In the genomic region with DNA sequence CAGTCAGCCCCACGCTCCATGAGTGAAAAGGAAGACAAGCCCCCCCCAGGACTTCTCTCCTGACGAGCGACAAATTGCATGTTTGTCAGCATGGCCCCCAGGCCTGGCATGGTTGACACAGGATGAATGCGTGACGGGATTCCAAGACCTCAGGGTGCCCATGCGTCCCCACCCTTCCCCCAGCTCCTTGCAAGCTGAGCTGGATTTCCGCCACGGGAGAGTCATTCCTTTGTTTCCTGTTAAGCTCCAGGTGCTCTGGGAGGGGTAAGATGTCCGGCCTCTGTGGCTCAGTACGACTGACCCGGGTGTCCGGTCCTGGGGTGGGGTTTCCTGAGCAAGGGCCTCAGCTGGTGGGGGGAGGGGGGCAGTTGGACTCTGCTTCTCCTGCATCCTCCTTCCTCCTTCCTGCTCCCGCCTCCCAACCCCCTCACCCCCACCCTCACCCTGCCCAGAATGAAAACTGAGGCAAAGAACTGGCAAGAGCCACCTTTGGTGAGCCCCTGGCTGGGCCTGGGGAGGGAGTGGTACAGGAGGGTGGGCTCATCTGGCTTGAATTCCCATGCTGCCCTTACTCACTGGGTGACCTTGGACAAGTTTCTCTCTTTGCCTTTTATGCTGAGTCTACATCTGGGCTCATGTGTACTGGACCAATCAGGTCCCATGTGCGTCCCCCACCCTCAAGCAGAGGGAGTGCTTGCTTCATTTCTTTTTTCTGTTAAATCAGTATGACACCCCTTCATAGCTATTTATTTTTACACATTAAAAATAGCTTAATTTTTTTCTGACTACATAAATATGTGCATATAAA, we compare ENCODE assay signal across 2 cellular contexts.
A peak's percentile ranks its signal among the peaks of the same experiment; 100 is the strongest.
TF ChIP-seq lines count a peak whose summit lies in the region.

No MANE protein-coding gene starts in this region.

TF ChIP-seq in HCT116, 20 proteins besides CTCF, POLR2A, EP300 and RAD21 (continued from another document):
- TF ChIP-seq, protein P1, sequence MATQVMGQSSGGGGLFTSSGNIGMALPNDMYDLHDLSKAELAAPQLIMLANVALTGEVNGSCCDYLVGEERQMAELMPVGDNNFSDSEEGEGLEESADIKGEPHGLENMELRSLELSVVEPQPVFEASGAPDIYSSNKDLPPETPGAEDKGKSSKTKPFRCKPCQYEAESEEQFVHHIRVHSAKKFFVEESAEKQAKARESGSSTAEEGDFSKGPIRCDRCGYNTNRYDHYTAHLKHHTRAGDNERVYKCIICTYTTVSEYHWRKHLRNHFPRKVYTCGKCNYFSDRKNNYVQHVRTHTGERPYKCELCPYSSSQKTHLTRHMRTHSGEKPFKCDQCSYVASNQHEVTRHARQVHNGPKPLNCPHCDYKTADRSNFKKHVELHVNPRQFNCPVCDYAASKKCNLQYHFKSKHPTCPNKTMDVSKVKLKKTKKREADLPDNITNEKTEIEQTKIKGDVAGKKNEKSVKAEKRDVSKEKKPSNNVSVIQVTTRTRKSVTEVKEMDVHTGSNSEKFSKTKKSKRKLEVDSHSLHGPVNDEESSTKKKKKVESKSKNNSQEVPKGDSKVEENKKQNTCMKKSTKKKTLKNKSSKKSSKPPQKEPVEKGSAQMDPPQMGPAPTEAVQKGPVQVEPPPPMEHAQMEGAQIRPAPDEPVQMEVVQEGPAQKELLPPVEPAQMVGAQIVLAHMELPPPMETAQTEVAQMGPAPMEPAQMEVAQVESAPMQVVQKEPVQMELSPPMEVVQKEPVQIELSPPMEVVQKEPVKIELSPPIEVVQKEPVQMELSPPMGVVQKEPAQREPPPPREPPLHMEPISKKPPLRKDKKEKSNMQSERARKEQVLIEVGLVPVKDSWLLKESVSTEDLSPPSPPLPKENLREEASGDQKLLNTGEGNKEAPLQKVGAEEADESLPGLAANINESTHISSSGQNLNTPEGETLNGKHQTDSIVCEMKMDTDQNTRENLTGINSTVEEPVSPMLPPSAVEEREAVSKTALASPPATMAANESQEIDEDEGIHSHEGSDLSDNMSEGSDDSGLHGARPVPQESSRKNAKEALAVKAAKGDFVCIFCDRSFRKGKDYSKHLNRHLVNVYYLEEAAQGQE (IDR thresholded peaks at IDR 0.05; ENCODE audit: low read depth), result no peak
- peak; percentile 27; the same call in 1 of the 2 replicates for TF ChIP-seq SP1 (IDR thresholded peaks at IDR 0.05; ENCODE audit: low read depth)

TF ChIP-seq in WTC11, 78 proteins besides CTCF, POLR2A, EP300 and RAD21 (continued from another document):
- TF ChIP-seq, protein P2, sequence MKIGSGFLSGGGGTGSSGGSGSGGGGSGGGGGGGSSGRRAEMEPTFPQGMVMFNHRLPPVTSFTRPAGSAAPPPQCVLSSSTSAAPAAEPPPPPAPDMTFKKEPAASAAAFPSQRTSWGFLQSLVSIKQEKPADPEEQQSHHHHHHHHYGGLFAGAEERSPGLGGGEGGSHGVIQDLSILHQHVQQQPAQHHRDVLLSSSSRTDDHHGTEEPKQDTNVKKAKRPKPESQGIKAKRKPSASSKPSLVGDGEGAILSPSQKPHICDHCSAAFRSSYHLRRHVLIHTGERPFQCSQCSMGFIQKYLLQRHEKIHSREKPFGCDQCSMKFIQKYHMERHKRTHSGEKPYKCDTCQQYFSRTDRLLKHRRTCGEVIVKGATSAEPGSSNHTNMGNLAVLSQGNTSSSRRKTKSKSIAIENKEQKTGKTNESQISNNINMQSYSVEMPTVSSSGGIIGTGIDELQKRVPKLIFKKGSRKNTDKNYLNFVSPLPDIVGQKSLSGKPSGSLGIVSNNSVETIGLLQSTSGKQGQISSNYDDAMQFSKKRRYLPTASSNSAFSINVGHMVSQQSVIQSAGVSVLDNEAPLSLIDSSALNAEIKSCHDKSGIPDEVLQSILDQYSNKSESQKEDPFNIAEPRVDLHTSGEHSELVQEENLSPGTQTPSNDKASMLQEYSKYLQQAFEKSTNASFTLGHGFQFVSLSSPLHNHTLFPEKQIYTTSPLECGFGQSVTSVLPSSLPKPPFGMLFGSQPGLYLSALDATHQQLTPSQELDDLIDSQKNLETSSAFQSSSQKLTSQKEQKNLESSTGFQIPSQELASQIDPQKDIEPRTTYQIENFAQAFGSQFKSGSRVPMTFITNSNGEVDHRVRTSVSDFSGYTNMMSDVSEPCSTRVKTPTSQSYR (CRISPR knock-in tag; IDR thresholded peaks at IDR 0.05), result 0 out of 2 replicates have a peak, but pooled peaks have one; percentile 51
- TF ChIP-seq ZNF232 (CRISPR knock-in tag; IDR thresholded peaks at IDR 0.05) (no peak), E2F4 (CRISPR knock-in tag; IDR thresholded peaks at IDR 0.05; ENCODE audit: borderline replicate concordance, low read depth) (no peak), E2F5 (CRISPR knock-in tag; IDR thresholded peaks at IDR 0.05) (no peak), ZNF423 (CRISPR knock-in tag; IDR thresholded peaks at IDR 0.05) (peak; percentile 82), FOXJ3 (CRISPR knock-in tag; IDR thresholded peaks at IDR 0.05; ENCODE audit: borderline replicate concordance) (no peak), IRF2 (CRISPR knock-in tag; IDR thresholded peaks at IDR 0.05; ENCODE audit: borderline replicate concordance, low read depth) (no peak), HMGA2 (CRISPR knock-in tag; IDR thresholded peaks at IDR 0.05) (peak; percentile 39; the same call in 1 of the 2 replicates)
